36 cellular contexts compared by ENCODE assay signal in genomic region chr9:133580416-133580738, GRCh38. TPM values are rescaled to one million over a fixed set of nuclear protein-coding genes. Genes with fewer than 3 reads are reported as not detected.
DNase-seq lines count a peak whose midpoint lies in the region; ATAC-seq and TF ChIP-seq lines count a peak whose summit lies in the region.
"Had no signal": no experiment of that assay in that cellular context is flagged by ENCODE, and none has a peak within 500 bp of the region (broad histone marks: within the 10 kb centered on the region; RNA-seq: fewer than 3 reads in every experiment).

No MANE protein-coding gene starts in this region.

- peaks cover 0 to 16% (median 11%) of the 10 kb centered on the region in 4 donors for H3K4me1 ChIP-seq in tibial artery
- H3K4me1 ChIP-seq: foreskin keratinocyte, HAP-1 had no signal

- H3K36me3 ChIP-seq in tibial artery = no peaks in the 10 kb centered on the region
- H3K36me3 ChIP-seq: esophagus squamous epithelium, HAP-1, heart left ventricle, ovary, suprapubic skin had no signal

- H3K27ac ChIP-seq in tibial artery = no peak overlapping the region
- H3K27ac ChIP-seq: esophagus squamous epithelium, foreskin keratinocyte, PC-9, suprapubic skin had no signal

- H3K4me1 Mint-ChIP-seq in endothelial cell (ENCODE audit: unreplicated experiment) = peaks cover 38% of the 10 kb centered on the region
- peaks cover 60 to 91% of the 10 kb centered on the region in 2 donors for H3K4me1 Mint-ChIP-seq in stimulated activated naive B cell treated with anti-CD40 and anti-IgM and Interleukin-4, amounts not matched to agents 10 μg/mL and 1 μg/mL and 100 μg/mL, for 72 hours

- peaks cover 6% of the 10 kb centered on the region for H3K27me3 Mint-ChIP-seq in endothelial cell (ENCODE audit: unreplicated experiment)
- H3K27me3 Mint-ChIP-seq in stimulated activated naive B cell treated with anti-CD40 and anti-IgM and Interleukin-4, amounts not matched to agents 10 μg/mL and 1 μg/mL and 100 μg/mL, for 72 hours = peaks cover 74 to 96% of the 10 kb centered on the region in 2 donors

- H3K27ac Mint-ChIP-seq in endothelial cell (ENCODE audit: unreplicated experiment) = no peak overlapping the region
- peak overlapping the region; percentile 67 for H3K27ac Mint-ChIP-seq in stimulated activated naive B cell treated with anti-CD40 and anti-IgM and Interleukin-4, amounts not matched to agents 10 μg/mL and 1 μg/mL and 100 μg/mL, for 72 hours
- H3K27ac Mint-ChIP-seq: activated CD4-positive, alpha-beta memory T cell treated with anti-CD3 and anti-CD28 coated beads for 36 hours; activated T-helper 1 cell treated with anti-CD3 and anti-CD28 coated beads, Interleukin-12 subunit alpha, Interleukin-12 subunit beta, Interleukin-2, Interleukin-4 antibody, amounts not matched to agents 30 ng/mL and 10 ng/mL and 1 ng/mL, durations not matched to agents 14 hours and 24 hours and 36 hours; CD4-positive, CD25-positive, alpha-beta regulatory T cell; natural killer cell had no signal

- H3K4me3 ChIP-seq in tibial artery = no peak overlapping the region
- H3K4me3 ChIP-seq: esophagus squamous epithelium, HAP-1, heart left ventricle, mucosa of descending colon, ovary, PC-9, suprapubic skin had no signal

- intact Hi-C loops in tibial artery (cut with DNase I; ENCODE audit: low total_unique reads) = no loop called here

- H3K36me3 Mint-ChIP-seq in endothelial cell (ENCODE audit: low read depth, unreplicated experiment) = peaks cover 8% of the 10 kb centered on the region
- H3K36me3 Mint-ChIP-seq in stimulated activated naive B cell treated with anti-CD40 and anti-IgM and Interleukin-4, amounts not matched to agents 10 μg/mL and 1 μg/mL and 100 μg/mL, for 72 hours = no peaks in the 10 kb centered on the region
- H3K36me3 Mint-ChIP-seq: activated CD4-positive, alpha-beta memory T cell treated with anti-CD3 and anti-CD28 coated beads for 36 hours; CD4-positive, CD25-positive, alpha-beta regulatory T cell; natural killer cell had no signal

- DNase-seq in NCI-H2171 treated with DMSO at 0.1 percent for 48 hours (lab: John Stamatoyannopoulos, UW) = peak; percentile 67
- no peak for DNase-seq in NCI-H2171 (lab: John Stamatoyannopoulos, UW)
- DNase-seq in NCI-H1694 (lab: John Stamatoyannopoulos, UW) = peak; percentile 83
- no peak for DNase-seq in endothelial cell (ENCODE audit: low spot score)
- no peak for DNase-seq in stimulated activated naive B cell treated with anti-CD40 and anti-IgM and Interleukin-4, amounts not matched to agents 10 μg/mL and 1 μg/mL and 100 μg/mL, for 72 hours
- no peak for DNase-seq in putamen (ENCODE audit: low spot score)
- DNase-seq in RKO (ENCODE audit: low spot score) = no peak
- DNase-seq in tibial artery = no peak
- DNase-seq: activated CD4-positive, alpha-beta memory T cell treated with anti-CD3 and anti-CD28 coated beads for 36 hours; activated CD4-positive, alpha-beta T cell treated with anti-CD3 and anti-CD28 coated beads for 1 hour; activated naive CD4-positive, alpha-beta T cell treated with Interleukin-2 at 50 U/mL for 16 hours; Calu3; CD4-positive, CD25-positive, alpha-beta regulatory T cell; esophagus squamous epithelium; foreskin keratinocyte; KBM-7; mucosa of descending colon; natural killer cell; NCI-H1105; NCI-H524 treated with DMSO at 0.1 percent for 48 hours; PC-9; Right ventricle myocardium superior; stimulated activated naive CD4-positive, alpha-beta T cell had no signal

- peak overlapping the region; percentile 13 for H3K4me3 Mint-ChIP-seq in endothelial cell (ENCODE audit: unreplicated experiment)
- no peak overlapping the region for H3K4me3 Mint-ChIP-seq in stimulated activated naive B cell treated with anti-CD40 and anti-IgM and Interleukin-4, amounts not matched to agents 10 μg/mL and 1 μg/mL and 100 μg/mL, for 72 hours
- H3K4me3 Mint-ChIP-seq: activated CD4-positive, alpha-beta memory T cell treated with anti-CD3 and anti-CD28 coated beads for 36 hours; activated T-helper 1 cell treated with anti-CD3 and anti-CD28 coated beads, Interleukin-12 subunit alpha, Interleukin-12 subunit beta, Interleukin-2, Interleukin-4 antibody, amounts not matched to agents 30 ng/mL and 10 ng/mL and 1 ng/mL, durations not matched to agents 14 hours and 24 hours and 36 hours; CD4-positive, CD25-positive, alpha-beta regulatory T cell; central memory CD8-positive, alpha-beta T cell; natural killer cell had no signal

- peak; percentile 41 to 42 for ATAC-seq in stimulated activated naive B cell treated with anti-CD40 and anti-IgM and Interleukin-4, amounts not matched to agents 10 μg/mL and 1 μg/mL and 100 μg/mL, for 72 hours (replicated peaks)
- ATAC-seq: foreskin keratinocyte, heart left ventricle, mucosa of descending colon, natural killer cell had no signal

- no peaks in the 10 kb centered on the region for H3K9me3 ChIP-seq in tibial artery
- H3K9me3 ChIP-seq: esophagus squamous epithelium, HAP-1, heart left ventricle, mucosa of descending colon, ovary, suprapubic skin had no signal

- H3K9me3 Mint-ChIP-seq in endothelial cell (ENCODE audit: unreplicated experiment) = no peaks in the 10 kb centered on the region
- no peaks in the 10 kb centered on the region for H3K9me3 Mint-ChIP-seq in stimulated activated naive B cell treated with anti-CD40 and anti-IgM and Interleukin-4, amounts not matched to agents 10 μg/mL and 1 μg/mL and 100 μg/mL, for 72 hours
- H3K9me3 Mint-ChIP-seq: activated CD4-positive, alpha-beta memory T cell treated with anti-CD3 and anti-CD28 coated beads for 36 hours; activated T-helper 1 cell treated with anti-CD3 and anti-CD28 coated beads, Interleukin-12 subunit alpha, Interleukin-12 subunit beta, Interleukin-2, Interleukin-4 antibody, amounts not matched to agents 30 ng/mL and 10 ng/mL and 1 ng/mL, durations not matched to agents 14 hours and 24 hours and 36 hours; central memory CD8-positive, alpha-beta T cell; natural killer cell had no signal

- peaks cover 0 to 89% of the 10 kb centered on the region in 2 donors for H3K27me3 ChIP-seq in tibial artery
- H3K27me3 ChIP-seq: ovary had no signal

- TF ChIP-seq CTCF in endothelial cell (IDR thresholded peaks at IDR 0.05; ENCODE audit: unreplicated experiment) (no peak), tibial artery (IDR thresholded peaks at IDR 0.05) (no peak)

RNA-seq across cellular contexts. Expression of gene FAM163B, which starts 28.8 kb away (rescaled TPM):
- not detected for total RNA-seq in endothelial cell (ENCODE audit: unreplicated experiment)
- total RNA-seq: activated CD4-positive, alpha-beta memory T cell treated with anti-CD3 and anti-CD28 coated beads for 36 hours; activated T-helper 1 cell treated with anti-CD3 and anti-CD28 coated beads, Interleukin-12 subunit alpha, Interleukin-12 subunit beta, Interleukin-2, Interleukin-4 antibody, amounts not matched to agents 30 ng/mL and 10 ng/mL and 1 ng/mL, durations not matched to agents 14 hours and 24 hours and 36 hours; Calu3; CD4-positive, CD25-positive, alpha-beta regulatory T cell; dermis microvascular lymphatic vessel endothelial cell; esophagus squamous epithelium; foreskin keratinocyte; heart left ventricle; kidney epithelial cell; lung microvascular endothelial cell; MCF 10A; natural killer cell; PC-9; renal cortical epithelial cell; Right ventricle myocardium superior; skeletal muscle tissue; suprapubic skin; T-helper 2 cell treated with Interferon-gamma antibody and Interleukin-4, amounts not matched to agents 100 ng/mL and 5 ng/mL, for 36 hours had no signal

RNA-seq across cellular contexts. Expression of gene ADAMTSL2, which starts 45.9 kb away (rescaled TPM):
- 5.9 TPM for total RNA-seq in endothelial cell (ENCODE audit: unreplicated experiment)
- total RNA-seq: activated T-helper 1 cell treated with anti-CD3 and anti-CD28 coated beads, Interleukin-12 subunit alpha, Interleukin-12 subunit beta, Interleukin-2, Interleukin-4 antibody, amounts not matched to agents 30 ng/mL and 10 ng/mL and 1 ng/mL, durations not matched to agents 14 hours and 24 hours and 36 hours; CD4-positive, CD25-positive, alpha-beta regulatory T cell; foreskin keratinocyte; MCF 10A; natural killer cell; T-helper 2 cell treated with Interferon-gamma antibody and Interleukin-4, amounts not matched to agents 100 ng/mL and 5 ng/mL, for 36 hours had no signal

RNA-seq across cellular contexts. Expression of gene MYMK, which starts 55.6 kb away (rescaled TPM):
- not detected for total RNA-seq in endothelial cell (ENCODE audit: unreplicated experiment)
- total RNA-seq: activated CD4-positive, alpha-beta memory T cell treated with anti-CD3 and anti-CD28 coated beads for 36 hours; activated T-helper 1 cell treated with anti-CD3 and anti-CD28 coated beads, Interleukin-12 subunit alpha, Interleukin-12 subunit beta, Interleukin-2, Interleukin-4 antibody, amounts not matched to agents 30 ng/mL and 10 ng/mL and 1 ng/mL, durations not matched to agents 14 hours and 24 hours and 36 hours; Calu3; CD4-positive, CD25-positive, alpha-beta regulatory T cell; dermis microvascular lymphatic vessel endothelial cell; esophagus squamous epithelium; foreskin keratinocyte; heart left ventricle; kidney epithelial cell; lung microvascular endothelial cell; MCF 10A; mucosa of descending colon; natural killer cell; ovary; PC-9; renal cortical epithelial cell; Right ventricle myocardium superior; suprapubic skin; T-helper 2 cell treated with Interferon-gamma antibody and Interleukin-4, amounts not matched to agents 100 ng/mL and 5 ng/mL, for 36 hours had no signal

RNA-seq across cellular contexts. Expression of gene DBH, which starts 55.8 kb away (rescaled TPM):
- 0.08 TPM for total RNA-seq in endothelial cell (ENCODE audit: unreplicated experiment)
- total RNA-seq: activated CD4-positive, alpha-beta memory T cell treated with anti-CD3 and anti-CD28 coated beads for 36 hours; activated T-helper 1 cell treated with anti-CD3 and anti-CD28 coated beads, Interleukin-12 subunit alpha, Interleukin-12 subunit beta, Interleukin-2, Interleukin-4 antibody, amounts not matched to agents 30 ng/mL and 10 ng/mL and 1 ng/mL, durations not matched to agents 14 hours and 24 hours and 36 hours; Calu3; dermis microvascular lymphatic vessel endothelial cell; esophagus squamous epithelium; foreskin keratinocyte; kidney epithelial cell; lung microvascular endothelial cell; MCF 10A; mucosa of descending colon; natural killer cell; ovary; PC-9; renal cortical epithelial cell; Right ventricle myocardium superior; skeletal muscle tissue; suprapubic skin; T-helper 2 cell treated with Interferon-gamma antibody and Interleukin-4, amounts not matched to agents 100 ng/mL and 5 ng/mL, for 36 hours had no signal

Comparison
In these comparisons a context has a peak if more than half of its experiments do, and no peak if none do; other contexts are left out.
1. DNase-seq: peak in NCI-H2171 treated with DMSO at 0.1 percent for 48 hours (single experiment) and NCI-H1694 (single experiment); none in NCI-H2171 (single experiment), endothelial cell (single experiment), stimulated activated naive B cell treated with anti-CD40 and anti-IgM and Interleukin-4, amounts not matched to agents 10 μg/mL and 1 μg/mL and 100 μg/mL, for 72 hours (single experiment), putamen (single experiment), RKO (single experiment) and tibial artery (0 of 2).